1 cellular context compared by ENCODE assay signal in the genomic region with DNA sequence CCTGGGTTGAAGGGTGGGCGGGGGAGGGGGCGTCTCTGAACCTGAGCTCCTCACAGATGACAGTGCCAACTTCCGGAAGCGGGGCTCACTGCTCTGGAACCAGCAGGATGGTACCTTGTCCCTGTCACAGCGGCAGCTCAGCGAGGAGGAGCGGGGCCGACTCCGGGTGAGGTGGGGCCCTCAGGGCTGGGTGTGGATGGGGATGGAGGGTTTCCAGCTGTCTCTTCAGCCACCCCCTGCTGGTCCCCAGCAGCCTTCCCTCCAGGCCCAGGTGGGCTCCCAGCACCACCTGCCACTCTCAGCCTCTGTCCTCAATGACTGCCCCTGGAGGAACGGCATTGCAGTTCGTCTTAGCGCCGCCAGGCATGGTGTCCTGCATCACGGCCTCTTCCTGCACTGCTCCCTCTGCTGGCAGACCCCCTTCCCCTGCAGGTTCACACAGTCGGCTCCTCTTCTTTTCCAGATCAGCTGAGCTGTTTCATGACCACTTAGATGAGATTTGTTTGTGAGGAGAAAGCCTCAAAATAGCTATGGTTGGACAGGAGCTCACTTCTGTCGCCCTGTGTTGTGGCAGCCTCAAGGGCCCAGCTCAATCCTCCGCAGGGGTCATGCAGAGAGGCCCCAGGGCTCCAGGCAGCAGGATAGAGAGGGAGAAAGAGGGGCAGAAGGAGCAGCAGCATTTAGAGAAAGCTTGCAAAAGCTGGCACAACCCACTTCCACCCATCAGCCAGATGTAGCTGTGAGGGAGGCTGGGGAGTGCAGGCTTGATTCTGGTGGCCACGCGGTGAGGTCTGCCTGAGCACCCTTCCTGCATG.
TF ChIP-seq lines count a peak whose summit lies in the region.

No MANE protein-coding gene starts in this region.

TF ChIP-seq in HepG2, 621 proteins besides CTCF, POLR2A, EP300 and RAD21 (continued from another document and continues in another):
- TF ChIP-seq ZNF431 (CRISPR knock-in tag; IDR thresholded peaks at IDR 0.05; ENCODE audit: borderline replicate concordance, low read depth) (no peak), GTF2F1 (IDR thresholded peaks at IDR 0.05; ENCODE audit: low read length) (no peak), ATF1 (CRISPR knock-in tag; IDR thresholded peaks at IDR 0.05) (no peak), SALL1 (CRISPR knock-in tag; IDR thresholded peaks at IDR 0.05) (peak; percentile 45; the same call in 1 of the 2 replicates), BRD4 (CRISPR knock-in tag; IDR thresholded peaks at IDR 0.05) (no peak), ISX (CRISPR knock-in tag; conservative IDR thresholded peaks at IDR 0.05) (no peak), ZIK1 (CRISPR knock-in tag; IDR thresholded peaks at IDR 0.05; ENCODE audit: borderline replicate concordance, low read depth) (no peak), ZNF614 (CRISPR knock-in tag; IDR thresholded peaks at IDR 0.05; ENCODE audit: borderline replicate concordance) (no peak), PHF8 (CRISPR knock-in tag; IDR thresholded peaks at IDR 0.05) (0 out of 2 replicates have a peak, but pooled peaks have one; percentile 18), RBM22 (optimal IDR thresholded peaks at IDR 0.05; ENCODE audit: low read length) (no peak), FOXM1 (CRISPR knock-in tag; IDR thresholded peaks at IDR 0.05) (no peak), ZNF446 (CRISPR knock-in tag; IDR thresholded peaks at IDR 0.05) (no peak), ZNF251 (CRISPR knock-in tag; IDR thresholded peaks at IDR 0.05) (no peak), FOXJ3 (CRISPR knock-in tag; IDR thresholded peaks at IDR 0.05; ENCODE audit: borderline replicate concordance) (no peak), KAT2B (IDR thresholded peaks at IDR 0.05; ENCODE audit: borderline replicate concordance, low read depth, low read length) (no peak), ZNF839 (CRISPR knock-in tag; IDR thresholded peaks at IDR 0.05; ENCODE audit: borderline replicate concordance) (no peak), SIN3B (IDR thresholded peaks at IDR 0.05; ENCODE audit: low read length) (no peak), ZNF652 (CRISPR knock-in tag; IDR thresholded peaks at IDR 0.05; ENCODE audit: borderline replicate concordance, low read depth) (no peak), ARNT (IDR thresholded peaks at IDR 0.05) (no peak), ZNF605 (CRISPR knock-in tag; IDR thresholded peaks at IDR 0.05) (no peak), ELF1 (CRISPR knock-in tag; IDR thresholded peaks at IDR 0.05) (peak; percentile 29; the same call in 1 of the 2 replicates), MXD4 (CRISPR knock-in tag; IDR thresholded peaks at IDR 0.05) (no peak), MAZ (IDR thresholded peaks at IDR 0.05; ENCODE audit: borderline replicate concordance, low read depth, low read length) (no peak), MAZ (CRISPR knock-in tag; IDR thresholded peaks at IDR 0.05; ENCODE audit: low read depth) (no peak), NONO (IDR thresholded peaks at IDR 0.05) (no peak), NONO (CRISPR knock-in tag; conservative IDR thresholded peaks at IDR 0.05) (peak; percentile 63; the same call in 1 of the 2 replicates), SMAD3 (CRISPR knock-in tag; IDR thresholded peaks at IDR 0.05) (0 out of 2 replicates have a peak, but pooled peaks have one; percentile 40), KDM3A (CRISPR knock-in tag; IDR thresholded peaks at IDR 0.05; ENCODE audit: low read depth) (0 out of 2 replicates have a peak, but pooled peaks have one; percentile 58), CBX2 (IDR thresholded peaks at IDR 0.05; ENCODE audit: low read depth, low read length) (no peak), CBX2 (CRISPR knock-in tag; IDR thresholded peaks at IDR 0.05; ENCODE audit: low read depth) (no peak), KDM1A (CRISPR knock-in tag; IDR thresholded peaks at IDR 0.05) (no peak), BHLHE40 (IDR thresholded peaks at IDR 0.05; ENCODE audit: low read length) (no peak), ELF3 (CRISPR knock-in tag; IDR thresholded peaks at IDR 0.05) (peak; percentile 70; the same call in 1 of the 2 replicates), SRF (IDR thresholded peaks at IDR 0.05; ENCODE audit: low read depth, low read length) (no peak), CHD2 (IDR thresholded peaks at IDR 0.05; ENCODE audit: low read depth, low read length) (no peak), WIZ (CRISPR knock-in tag; IDR thresholded peaks at IDR 0.05) (no peak)
- TF ChIP-seq, protein P1, sequence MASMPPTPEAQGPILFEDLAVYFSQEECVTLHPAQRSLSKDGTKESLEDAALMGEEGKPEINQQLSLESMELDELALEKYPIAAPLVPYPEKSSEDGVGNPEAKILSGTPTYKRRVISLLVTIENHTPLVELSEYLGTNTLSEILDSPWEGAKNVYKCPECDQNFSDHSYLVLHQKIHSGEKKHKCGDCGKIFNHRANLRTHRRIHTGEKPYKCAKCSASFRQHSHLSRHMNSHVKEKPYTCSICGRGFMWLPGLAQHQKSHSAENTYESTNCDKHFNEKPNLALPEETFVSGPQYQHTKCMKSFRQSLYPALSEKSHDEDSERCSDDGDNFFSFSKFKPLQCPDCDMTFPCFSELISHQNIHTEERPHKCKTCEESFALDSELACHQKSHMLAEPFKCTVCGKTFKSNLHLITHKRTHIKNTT (CRISPR knock-in tag; IDR thresholded peaks at IDR 0.05) = no peak
- TF ChIP-seq, protein P2, sequence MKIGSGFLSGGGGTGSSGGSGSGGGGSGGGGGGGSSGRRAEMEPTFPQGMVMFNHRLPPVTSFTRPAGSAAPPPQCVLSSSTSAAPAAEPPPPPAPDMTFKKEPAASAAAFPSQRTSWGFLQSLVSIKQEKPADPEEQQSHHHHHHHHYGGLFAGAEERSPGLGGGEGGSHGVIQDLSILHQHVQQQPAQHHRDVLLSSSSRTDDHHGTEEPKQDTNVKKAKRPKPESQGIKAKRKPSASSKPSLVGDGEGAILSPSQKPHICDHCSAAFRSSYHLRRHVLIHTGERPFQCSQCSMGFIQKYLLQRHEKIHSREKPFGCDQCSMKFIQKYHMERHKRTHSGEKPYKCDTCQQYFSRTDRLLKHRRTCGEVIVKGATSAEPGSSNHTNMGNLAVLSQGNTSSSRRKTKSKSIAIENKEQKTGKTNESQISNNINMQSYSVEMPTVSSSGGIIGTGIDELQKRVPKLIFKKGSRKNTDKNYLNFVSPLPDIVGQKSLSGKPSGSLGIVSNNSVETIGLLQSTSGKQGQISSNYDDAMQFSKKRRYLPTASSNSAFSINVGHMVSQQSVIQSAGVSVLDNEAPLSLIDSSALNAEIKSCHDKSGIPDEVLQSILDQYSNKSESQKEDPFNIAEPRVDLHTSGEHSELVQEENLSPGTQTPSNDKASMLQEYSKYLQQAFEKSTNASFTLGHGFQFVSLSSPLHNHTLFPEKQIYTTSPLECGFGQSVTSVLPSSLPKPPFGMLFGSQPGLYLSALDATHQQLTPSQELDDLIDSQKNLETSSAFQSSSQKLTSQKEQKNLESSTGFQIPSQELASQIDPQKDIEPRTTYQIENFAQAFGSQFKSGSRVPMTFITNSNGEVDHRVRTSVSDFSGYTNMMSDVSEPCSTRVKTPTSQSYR (CRISPR knock-in tag; IDR thresholded peaks at IDR 0.05; ENCODE audit: borderline replicate concordance) = 0 out of 2 replicates have a peak, but pooled peaks have one; percentile 29
- TF ChIP-seq, protein P3, sequence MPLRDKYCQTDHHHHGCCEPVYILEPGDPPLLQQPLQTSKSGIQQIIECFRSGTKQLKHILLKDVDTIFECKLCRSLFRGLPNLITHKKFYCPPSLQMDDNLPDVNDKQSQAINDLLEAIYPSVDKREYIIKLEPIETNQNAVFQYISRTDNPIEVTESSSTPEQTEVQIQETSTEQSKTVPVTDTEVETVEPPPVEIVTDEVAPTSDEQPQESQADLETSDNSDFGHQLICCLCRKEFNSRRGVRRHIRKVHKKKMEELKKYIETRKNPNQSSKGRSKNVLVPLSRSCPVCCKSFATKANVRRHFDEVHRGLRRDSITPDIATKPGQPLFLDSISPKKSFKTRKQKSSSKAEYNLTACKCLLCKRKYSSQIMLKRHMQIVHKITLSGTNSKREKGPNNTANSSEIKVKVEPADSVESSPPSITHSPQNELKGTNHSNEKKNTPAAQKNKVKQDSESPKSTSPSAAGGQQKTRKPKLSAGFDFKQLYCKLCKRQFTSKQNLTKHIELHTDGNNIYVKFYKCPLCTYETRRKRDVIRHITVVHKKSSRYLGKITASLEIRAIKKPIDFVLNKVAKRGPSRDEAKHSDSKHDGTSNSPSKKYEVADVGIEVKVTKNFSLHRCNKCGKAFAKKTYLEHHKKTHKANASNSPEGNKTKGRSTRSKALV (CRISPR knock-in tag; IDR thresholded peaks at IDR 0.05) = no peak
- TF ChIP-seq, protein P4, sequence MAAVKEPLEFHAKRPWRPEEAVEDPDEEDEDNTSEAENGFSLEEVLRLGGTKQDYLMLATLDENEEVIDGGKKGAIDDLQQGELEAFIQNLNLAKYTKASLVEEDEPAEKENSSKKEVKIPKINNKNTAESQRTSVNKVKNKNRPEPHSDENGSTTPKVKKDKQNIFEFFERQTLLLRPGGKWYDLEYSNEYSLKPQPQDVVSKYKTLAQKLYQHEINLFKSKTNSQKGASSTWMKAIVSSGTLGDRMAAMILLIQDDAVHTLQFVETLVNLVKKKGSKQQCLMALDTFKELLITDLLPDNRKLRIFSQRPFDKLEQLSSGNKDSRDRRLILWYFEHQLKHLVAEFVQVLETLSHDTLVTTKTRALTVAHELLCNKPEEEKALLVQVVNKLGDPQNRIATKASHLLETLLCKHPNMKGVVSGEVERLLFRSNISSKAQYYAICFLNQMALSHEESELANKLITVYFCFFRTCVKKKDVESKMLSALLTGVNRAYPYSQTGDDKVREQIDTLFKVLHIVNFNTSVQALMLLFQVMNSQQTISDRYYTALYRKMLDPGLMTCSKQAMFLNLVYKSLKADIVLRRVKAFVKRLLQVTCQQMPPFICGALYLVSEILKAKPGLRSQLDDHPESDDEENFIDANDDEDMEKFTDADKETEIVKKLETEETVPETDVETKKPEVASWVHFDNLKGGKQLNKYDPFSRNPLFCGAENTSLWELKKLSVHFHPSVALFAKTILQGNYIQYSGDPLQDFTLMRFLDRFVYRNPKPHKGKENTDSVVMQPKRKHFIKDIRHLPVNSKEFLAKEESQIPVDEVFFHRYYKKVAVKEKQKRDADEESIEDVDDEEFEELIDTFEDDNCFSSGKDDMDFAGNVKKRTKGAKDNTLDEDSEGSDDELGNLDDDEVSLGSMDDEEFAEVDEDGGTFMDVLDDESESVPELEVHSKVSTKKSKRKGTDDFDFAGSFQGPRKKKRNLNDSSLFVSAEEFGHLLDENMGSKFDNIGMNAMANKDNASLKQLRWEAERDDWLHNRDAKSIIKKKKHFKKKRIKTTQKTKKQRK (IDR thresholded peaks at IDR 0.05; ENCODE audit: low read length) = no peak
- TF ChIP-seq, protein P5, sequence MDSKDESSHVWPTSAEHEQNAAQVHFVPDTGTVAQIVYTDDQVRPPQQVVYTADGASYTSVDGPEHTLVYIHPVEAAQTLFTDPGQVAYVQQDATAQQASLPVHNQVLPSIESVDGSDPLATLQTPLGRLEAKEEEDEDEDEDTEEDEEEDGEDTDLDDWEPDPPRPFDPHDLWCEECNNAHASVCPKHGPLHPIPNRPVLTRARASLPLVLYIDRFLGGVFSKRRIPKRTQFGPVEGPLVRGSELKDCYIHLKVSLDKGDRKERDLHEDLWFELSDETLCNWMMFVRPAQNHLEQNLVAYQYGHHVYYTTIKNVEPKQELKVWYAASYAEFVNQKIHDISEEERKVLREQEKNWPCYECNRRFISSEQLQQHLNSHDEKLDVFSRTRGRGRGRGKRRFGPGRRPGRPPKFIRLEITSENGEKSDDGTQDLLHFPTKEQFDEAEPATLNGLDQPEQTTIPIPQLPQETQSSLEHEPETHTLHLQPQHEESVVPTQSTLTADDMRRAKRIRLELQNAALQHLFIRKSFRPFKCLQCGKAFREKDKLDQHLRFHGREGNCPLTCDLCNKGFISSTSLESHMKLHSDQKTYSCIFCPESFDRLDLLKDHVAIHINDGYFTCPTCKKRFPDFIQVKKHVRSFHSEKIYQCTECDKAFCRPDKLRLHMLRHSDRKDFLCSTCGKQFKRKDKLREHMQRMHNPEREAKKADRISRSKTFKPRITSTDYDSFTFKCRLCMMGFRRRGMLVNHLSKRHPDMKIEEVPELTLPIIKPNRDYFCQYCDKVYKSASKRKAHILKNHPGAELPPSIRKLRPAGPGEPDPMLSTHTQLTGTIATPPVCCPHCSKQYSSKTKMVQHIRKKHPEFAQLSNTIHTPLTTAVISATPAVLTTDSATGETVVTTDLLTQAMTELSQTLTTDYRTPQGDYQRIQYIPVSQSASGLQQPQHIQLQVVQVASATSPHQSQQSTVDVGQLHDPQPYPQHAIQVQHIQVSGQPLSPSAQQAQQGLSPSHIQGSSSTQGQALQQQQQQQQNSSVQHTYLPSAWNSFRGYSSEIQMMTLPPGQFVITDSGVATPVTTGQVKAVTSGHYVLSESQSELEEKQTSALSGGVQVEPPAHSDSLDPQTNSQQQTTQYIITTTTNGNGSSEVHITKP (CRISPR knock-in tag; IDR thresholded peaks at IDR 0.05; ENCODE audit: low read depth) = no peak
- TF ChIP-seq, protein P6, sequence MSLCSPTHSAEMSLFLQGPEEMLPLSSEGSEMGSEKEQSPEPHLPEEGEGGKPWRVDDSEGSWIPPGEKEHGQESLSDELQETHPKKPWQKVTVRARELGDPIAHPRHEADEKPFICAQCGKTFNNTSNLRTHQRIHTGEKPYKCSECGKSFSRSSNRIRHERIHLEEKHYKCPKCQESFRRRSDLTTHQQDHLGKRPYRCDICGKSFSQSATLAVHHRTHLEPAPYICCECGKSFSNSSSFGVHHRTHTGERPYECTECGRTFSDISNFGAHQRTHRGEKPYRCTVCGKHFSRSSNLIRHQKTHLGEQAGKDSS (CRISPR knock-in tag; IDR thresholded peaks at IDR 0.05; ENCODE audit: borderline replicate concordance, low read depth) = peak; percentile 49; the same call in 1 of the 2 replicates
- TF ChIP-seq, protein P7, sequence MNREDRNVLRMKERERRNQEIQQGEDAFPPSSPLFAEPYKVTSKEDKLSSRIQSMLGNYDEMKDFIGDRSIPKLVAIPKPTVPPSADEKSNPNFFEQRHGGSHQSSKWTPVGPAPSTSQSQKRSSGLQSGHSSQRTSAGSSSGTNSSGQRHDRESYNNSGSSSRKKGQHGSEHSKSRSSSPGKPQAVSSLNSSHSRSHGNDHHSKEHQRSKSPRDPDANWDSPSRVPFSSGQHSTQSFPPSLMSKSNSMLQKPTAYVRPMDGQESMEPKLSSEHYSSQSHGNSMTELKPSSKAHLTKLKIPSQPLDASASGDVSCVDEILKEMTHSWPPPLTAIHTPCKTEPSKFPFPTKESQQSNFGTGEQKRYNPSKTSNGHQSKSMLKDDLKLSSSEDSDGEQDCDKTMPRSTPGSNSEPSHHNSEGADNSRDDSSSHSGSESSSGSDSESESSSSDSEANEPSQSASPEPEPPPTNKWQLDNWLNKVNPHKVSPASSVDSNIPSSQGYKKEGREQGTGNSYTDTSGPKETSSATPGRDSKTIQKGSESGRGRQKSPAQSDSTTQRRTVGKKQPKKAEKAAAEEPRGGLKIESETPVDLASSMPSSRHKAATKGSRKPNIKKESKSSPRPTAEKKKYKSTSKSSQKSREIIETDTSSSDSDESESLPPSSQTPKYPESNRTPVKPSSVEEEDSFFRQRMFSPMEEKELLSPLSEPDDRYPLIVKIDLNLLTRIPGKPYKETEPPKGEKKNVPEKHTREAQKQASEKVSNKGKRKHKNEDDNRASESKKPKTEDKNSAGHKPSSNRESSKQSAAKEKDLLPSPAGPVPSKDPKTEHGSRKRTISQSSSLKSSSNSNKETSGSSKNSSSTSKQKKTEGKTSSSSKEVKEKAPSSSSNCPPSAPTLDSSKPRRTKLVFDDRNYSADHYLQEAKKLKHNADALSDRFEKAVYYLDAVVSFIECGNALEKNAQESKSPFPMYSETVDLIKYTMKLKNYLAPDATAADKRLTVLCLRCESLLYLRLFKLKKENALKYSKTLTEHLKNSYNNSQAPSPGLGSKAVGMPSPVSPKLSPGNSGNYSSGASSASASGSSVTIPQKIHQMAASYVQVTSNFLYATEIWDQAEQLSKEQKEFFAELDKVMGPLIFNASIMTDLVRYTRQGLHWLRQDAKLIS (CRISPR knock-in tag; IDR thresholded peaks at IDR 0.05) = no peak
